Comparison of ENCODE assay signal across 8 cellular contexts in genomic region chr17:59561042-59561441, GRCh38. TPM values are rescaled to one million over a fixed set of nuclear protein-coding genes. Genes with fewer than 3 reads are reported as not detected.
DNase-seq lines count a peak whose midpoint lies in the region; ATAC-seq and TF ChIP-seq lines count a peak whose summit lies in the region.

No MANE protein-coding gene starts in this region.

- H3K9me3 ChIP-seq in spleen = no peaks in the 10 kb centered on the region
- no peaks in the 10 kb centered on the region for H3K9me3 ChIP-seq in tibial nerve

- ATAC-seq in foreskin keratinocyte (peak; percentile 17), HG02870 (IDR thresholded peaks at IDR 0.05; ENCODE audit: unreplicated experiment) (no peak), GM19023 (IDR thresholded peaks at IDR 0.05; ENCODE audit: unreplicated experiment) (no peak)

- intact Hi-C loops in spleen (cut with DNase I; ENCODE audit: low total_unique reads) = loop anchor here (10.0 kb wide), 1 partner anchor 246 kb away; no protein-coding TSS in a partner anchor

- no peaks in the 10 kb centered on the region for H3K27me3 ChIP-seq in foreskin keratinocyte
- H3K27me3 ChIP-seq in spleen (replicated peaks in 1 of 7) = no peaks in the 10 kb centered on the region
- no peaks in the 10 kb centered on the region for H3K27me3 ChIP-seq in tibial nerve

- TF ChIP-seq POLR2A in spleen (IDR thresholded peaks at IDR 0.05) (no peak), tibial nerve (IDR thresholded peaks at IDR 0.05) (no peak)

- DNase-seq in AG10803 (ENCODE audit: low read depth) = peak; percentile 8
- peak; percentile 8 for DNase-seq in GM19240 (ENCODE audit: insufficient read length, low spot score)
- DNase-seq in OCI-M1 (lab: John Stamatoyannopoulos, UW) = peak; percentile 93
- peak in 1 of 2 donors; percentile 3 for DNase-seq in foreskin keratinocyte
- no peak for DNase-seq in spleen
- no peak for DNase-seq in tibial nerve (ENCODE audit: low spot score in 2 of 2)

- no peaks in the 10 kb centered on the region for H3K36me3 ChIP-seq in spleen
- H3K36me3 ChIP-seq in tibial nerve = no peaks in the 10 kb centered on the region

- TF ChIP-seq EP300 in tibial nerve (IDR thresholded peaks at IDR 0.05) = no peak

- H3K4me1 ChIP-seq in foreskin keratinocyte (no peaks in the 10 kb centered on the region), spleen (peaks cover 1 to 9% (median 7%) of the 10 kb centered on the region in 6 donors), tibial nerve (peaks cover 0 to 7% (median under 1%) of the 10 kb centered on the region in 4 donors)

- WGBS in spleen, 5 donors = 75 to 94% (median 86%) methylated on average over 2 of the region's 2 CpGs
- 86 to 96% methylated on average over 2 of the region's 2 CpGs for WGBS in tibial nerve, 2 donors

- TF ChIP-seq CTCF in AG10803 (conservative IDR thresholded peaks at IDR 0.05; ENCODE audit: low read length) (peak; percentile 39), foreskin keratinocyte (conservative IDR thresholded peaks at IDR 0.05) (peak; percentile 51), spleen (IDR thresholded peaks at IDR 0.05 in 8 of 11, conservative IDR thresholded peaks at IDR 0.05 in 3 of 11) (peak in 2 of 11 experiments; percentile 9 to 22), tibial nerve (IDR thresholded peaks at IDR 0.05) (no peak)

- H3K27ac ChIP-seq in foreskin keratinocyte (no peak overlapping the region), spleen (no peak overlapping the region), tibial nerve (no peak overlapping the region)

- H3K4me3 ChIP-seq in AG10803 (ENCODE audit: low read length) (no peak overlapping the region), spleen (no peak overlapping the region), tibial nerve (no peak overlapping the region)

RNA-seq across cellular contexts. Expression of gene DHX40, which starts 4.4 kb away (rescaled TPM):
- total RNA-seq in foreskin keratinocyte (26.3 TPM in 2 replicates), spleen (10 to 100 TPM; 22.0 to 33.5 (median 28.1) TPM), tibial nerve (10 to 100 TPM; 31.2 to 38.5 (median 33.5) TPM)
- polyA plus RNA-seq in foreskin keratinocyte (9.0 and 9.8 TPM in 2 replicates), spleen (10 to 100 TPM in 1 of 3 donors, 1 to 10 TPM in 2; 9.3 to 10.8 (median 9.4) TPM)

RNA-seq across cellular contexts. Expression of gene CLTC, which starts 58.7 kb away (rescaled TPM):
- total RNA-seq in foreskin keratinocyte (226 and 241 TPM in 2 replicates), spleen (100 to 1,000 TPM; 189 to 289 (median 256) TPM), tibial nerve (100 to 1,000 TPM; 188 to 245 (median 209) TPM)
- polyA plus RNA-seq in foreskin keratinocyte (120 and 130 TPM in 2 replicates), spleen (10 to 100 TPM; 47.8 to 73.9 (median 70.1) TPM)

Comparison
In these comparisons a context has a peak if more than half of its experiments do, and no peak if none do; other contexts are left out.
1. DNase-seq: peak in AG10803 (single experiment), GM19240 (single experiment) and OCI-M1 (single experiment); none in spleen (single experiment) and tibial nerve (0 of 2).
2. CTCF ChIP-seq: peak in AG10803 (single experiment) and foreskin keratinocyte (single experiment); none in tibial nerve (0 of 5).